In the genomic region with DNA sequence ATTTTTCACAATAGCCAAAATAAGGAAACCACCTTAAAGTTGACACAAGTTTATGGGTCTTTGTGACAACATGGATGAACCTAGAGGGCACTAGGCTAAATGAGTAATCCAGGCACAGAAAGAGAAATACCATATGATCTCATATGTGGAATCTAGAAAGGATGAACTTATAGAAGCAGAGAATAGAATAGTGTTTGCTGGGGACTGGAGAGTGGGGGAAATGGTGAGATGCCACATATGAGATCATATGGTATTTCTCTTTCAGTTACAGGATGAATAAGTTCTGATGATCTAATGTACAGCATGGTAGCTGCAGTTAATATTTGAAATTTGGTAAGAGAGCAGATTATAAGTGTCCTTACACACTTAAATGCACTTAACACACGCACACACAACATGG, we compare ENCODE assay signal across 25 cellular contexts. TPM values are rescaled to one million over a fixed set of nuclear protein-coding genes. Genes with fewer than 3 reads are reported as not detected.
"Had no signal": no experiment of that assay in that cellular context is flagged by ENCODE, and none has a peak within 500 bp of the region (broad histone marks: within the 10 kb centered on the region; RNA-seq: fewer than 3 reads in every experiment).

No MANE protein-coding gene starts in this region.

- ATAC-seq: K562 had no signal

- H3K36me3 ChIP-seq: SJSA1 had no signal

- H3K9ac ChIP-seq: KMS-11 had no signal

- H3K27ac ChIP-seq: KMS-11, SJSA1, SK-N-MC had no signal

- H3K4me3 ChIP-seq: K562, SJSA1, SK-N-MC had no signal

- H3K27me3 ChIP-seq: SJSA1 had no signal

- H3K9me3 ChIP-seq: SJSA1 had no signal

- H3K27ac Mint-ChIP-seq: IgD-negative memory B cell had no signal

- H3K27me3 Mint-ChIP-seq: IgD-negative memory B cell had no signal

- H3K4me1 ChIP-seq: SJSA1 had no signal

- DNase-seq: Kasumi-1, MM.1S, NCI-H1092 treated with DMSO at 0.1 percent for 48 hours, NCI-H1436, NCI-H187, NCI-H2029, NCI-H2081 treated with DMSO at 0.1 percent for 48 hours, NCI-H2171, NCI-H226, NCI-H446, NCI-H510A, NCI-H524 treated with DMSO at 0.1 percent for 48 hours, NCI-H69, NCI-H774, Right ventricle myocardium superior, RPMI8226, SIG-M5 had no signal

- H3K4me3 Mint-ChIP-seq: IgD-negative memory B cell had no signal

- FAIRE-seq: RCC 7860 had no signal

- H3K4me2 ChIP-seq: KMS-11 had no signal

RNA-seq across cellular contexts. Expression of a gene that starts 35.9 kb away (rescaled TPM):
- total RNA-seq: HT1080, K562, M059J, Right ventricle myocardium superior, SJSA1 had no signal
- polyA plus RNA-seq: IgD-negative memory B cell, K562 had no signal

RNA-seq across cellular contexts. Expression of a gene that starts 40.7 kb away (rescaled TPM):
- total RNA-seq: K562, Right ventricle myocardium superior had no signal
- polyA plus RNA-seq: K562 had no signal
